In the genomic region with DNA sequence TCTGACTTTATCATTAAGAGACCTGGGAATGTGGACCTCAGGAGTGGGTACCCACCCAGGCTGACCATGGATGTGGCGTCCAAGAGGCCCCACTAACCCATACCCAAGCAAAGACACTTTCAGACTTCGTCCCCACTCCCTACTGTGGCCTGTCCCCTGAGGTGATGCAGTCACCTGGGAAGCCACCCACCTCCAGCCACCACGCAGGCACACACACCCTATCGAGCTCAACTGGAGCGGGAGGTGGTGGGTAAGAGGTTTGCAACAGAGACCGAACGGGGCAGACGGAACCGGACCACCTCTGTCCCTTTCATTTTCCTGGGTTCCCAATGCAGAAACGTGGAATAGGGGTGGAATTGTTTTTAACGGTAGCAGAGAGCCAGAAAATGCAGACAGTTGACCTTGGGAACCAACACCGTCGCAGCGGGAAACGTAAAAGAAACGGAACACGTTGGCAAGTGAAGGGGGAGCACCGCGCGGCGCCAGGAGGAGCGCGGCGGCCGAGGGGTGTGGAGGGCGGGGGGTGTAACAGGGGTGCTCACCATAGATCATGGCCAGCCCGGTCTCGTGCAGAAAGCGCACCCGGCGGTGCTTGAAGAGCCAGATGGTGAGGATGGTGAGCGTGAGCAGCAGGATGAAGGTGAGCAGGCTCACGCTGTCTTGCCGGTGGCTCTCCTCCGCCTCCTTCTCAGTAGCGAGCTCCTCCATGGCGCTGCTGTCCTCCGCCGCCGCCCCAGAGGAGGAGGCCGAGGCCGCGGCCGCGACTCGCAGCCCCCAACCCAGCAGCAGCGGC, we compare ENCODE assay signal across 8 cellular contexts. TPM values are rescaled to one million over a fixed set of nuclear protein-coding genes. Genes with fewer than 3 reads are reported as not detected.
DNase-seq lines count a peak whose midpoint lies in the region; ATAC-seq, FAIRE-seq and TF ChIP-seq lines count a peak whose summit lies in the region.

No MANE protein-coding gene starts in this region.

- intact Hi-C loops in lower lobe of right lung (cut with DNase I): no loop called here

- no peak for TF ChIP-seq EP300 in SK-N-SH (IDR thresholded peaks at IDR 0.05; ENCODE audit: borderline replicate concordance in 1 of 2, low read depth in 1 of 2, low read length in 1 of 2)

- ATAC-seq in HG03045 (IDR thresholded peaks at IDR 0.05; ENCODE audit: unreplicated experiment) (peak; percentile 18), lower lobe of right lung (peak; percentile 16 to 33)
- ATAC-seq in stimulated activated naive CD8-positive, alpha-beta T cell treated with anti-CD3 and anti-CD28 coated beads, Interleukin-15, Interleukin-2, amounts not matched to agents 100 U/mL and 50 U/mL, for 24 hours: peak; percentile 19

- 22% methylated on average over 31 of the region's 47 CpGs for WGBS in SK-N-SH (ENCODE audit: low lambda C conversion rate)

- H3K9me2 ChIP-seq in SK-N-SH: no peaks in the 10 kb centered on the region

- H3K9me3 ChIP-seq in SK-N-SH: peaks cover 6% of the 10 kb centered on the region; the same call in 1 of the 2 replicates
- no peaks in the 10 kb centered on the region for H3K9me3 ChIP-seq in lower lobe of right lung

- DNase-seq in NCI-H510A treated with DMSO at 0.1 percent for 48 hours (lab: John Stamatoyannopoulos, UW) (peak; percentile 7), NCI-H510A (lab: John Stamatoyannopoulos, UW) (no peak), SK-N-SH (peak; percentile 5), bronchial epithelial cell (ENCODE audit: low read depth) (no peak), lower lobe of right lung (no peak), D341Med (ENCODE audit: low spot score) (no peak)
- peak; percentile 41 for DNase-seq in stimulated activated naive CD8-positive, alpha-beta T cell treated with anti-CD3 and anti-CD28 coated beads, Interleukin-15, Interleukin-2, amounts not matched to agents 100 U/mL and 50 U/mL, for 24 hours

- H3K4me2 ChIP-seq in SK-N-SH: peak overlapping the region; percentile 78

- CTCF ChIA-PET in SK-N-SH (lab: Yijun Ruan, JAX): interaction anchor here (0.6 to 4.0 kb wide), 12 partner anchors 9 to 335 kb away, joined by 3 to 26 read pairs (median 4); no protein-coding TSS in a partner anchor

- FAIRE-seq in bronchial epithelial cell (lab: Jason Lieb, UNC): no peak

- TF ChIP-seq CTCF in SK-N-SH (IDR thresholded peaks at IDR 0.05): no peak
- no peak for TF ChIP-seq CTCF in bronchial epithelial cell (IDR thresholded peaks at IDR 0.05; ENCODE audit: insufficient read depth, low read length, severe bottlenecking)
- TF ChIP-seq CTCF in lower lobe of right lung (IDR thresholded peaks at IDR 0.05): no peak

- TF ChIP-seq RAD21 in SK-N-SH (IDR thresholded peaks at IDR 0.05; ENCODE audit: low read length): no peak

- H3K4me3 ChIP-seq in SK-N-SH (ENCODE audit: low read depth in 2 of 2, low read length in 1 of 2): peak overlapping the region; percentile 60 to 64
- peak overlapping the region; percentile 59 for H3K4me3 ChIP-seq in bronchial epithelial cell (ENCODE audit: low read depth, low read length)
- H3K4me3 ChIP-seq in lower lobe of right lung: peak overlapping the region; percentile 53

- H3K27me3 ChIP-seq in SK-N-SH (ENCODE audit: insufficient read depth) (peaks cover 17% of the 10 kb centered on the region; the same call in 1 of the 2 replicates), bronchial epithelial cell (ENCODE audit: control insufficient read depth, insufficient read depth, low read length) (no peaks in the 10 kb centered on the region), lower lobe of right lung (ENCODE audit: low read depth) (no peaks in the 10 kb centered on the region)

- H3K4me1 ChIP-seq in SK-N-SH (ENCODE audit: control insufficient read depth in 1 of 2, insufficient read depth in 2 of 2, low read depth in 1 of 2, low read length in 1 of 2): peaks cover 6 to 9% of the 10 kb centered on the region in 2 experiments; a peak in 2 of 4 replicates
- no peaks in the 10 kb centered on the region for H3K4me1 ChIP-seq in lower lobe of right lung

- H3K79me2 ChIP-seq in SK-N-SH (ENCODE audit: insufficient read depth): 0 out of 2 replicates have a peak, but pooled peaks cover 12% of the 10 kb centered on the region

- H4K20me1 ChIP-seq in SK-N-SH (ENCODE audit: insufficient read depth): 0 out of 2 replicates have a peak, but pooled peaks cover 3% of the 10 kb centered on the region

- H3F3A ChIP-seq in SK-N-SH (replicated peaks; ENCODE audit: insufficient read depth): no peaks in the 10 kb centered on the region

- POLR2A ChIA-PET in SK-N-SH (lab: Yijun Ruan, JAX): no interaction called here

- peak overlapping the region; percentile 54 for H3K9ac ChIP-seq in SK-N-SH

- H3K27ac ChIP-seq in SK-N-SH (ENCODE audit: low read depth in 2 of 2, low read length in 1 of 2) (no peak overlapping the region; a peak in 1 of 4 replicates), lower lobe of right lung (no peak overlapping the region)

- H3K36me3 ChIP-seq in SK-N-SH (replicated peaks in 1 of 2; ENCODE audit: control insufficient read depth in 1 of 2, insufficient read depth in 2 of 2, low read length in 1 of 2) (no peaks in the 10 kb centered on the region), bronchial epithelial cell (ENCODE audit: control insufficient read depth, insufficient read depth, low read length) (no peaks in the 10 kb centered on the region), lower lobe of right lung (no peaks in the 10 kb centered on the region)

- H2AFZ ChIP-seq in SK-N-SH (ENCODE audit: low read depth): peak overlapping the region; percentile 36; the same call in 1 of the 2 replicates

TF ChIP-seq in SK-N-SH, 30 proteins besides CTCF, POLR2A, EP300 and RAD21:
- 0 out of 2 replicates have a peak, but pooled peaks have one; percentile 7 for TF ChIP-seq MXI1 (IDR thresholded peaks at IDR 0.05; ENCODE audit: low read depth, low read length)
- no peak for TF ChIP-seq SMC3 (IDR thresholded peaks at IDR 0.05; ENCODE audit: low read depth, low read length)

RNA-seq across cellular contexts. Expression of gene SLC9A7, which starts 0.6 kb away (rescaled TPM):
- polyA plus RNA-seq in SK-N-SH (2012; rRNA removed): 10.3 and 10.5 TPM in 2 replicates
- 6.4 and 8.5 TPM in 2 replicates for polyA plus RNA-seq in SK-N-SH (2012; cell fraction: cytosol; rRNA removed)
- 15.2 and 17.4 TPM in 2 replicates for polyA plus RNA-seq in SK-N-SH (2012; cell fraction: nucleus; rRNA removed)
- total RNA-seq in bronchial epithelial cell: 8.2 and 15.0 TPM in 2 replicates
- total RNA-seq in lower lobe of right lung: 7.9 TPM

Comparison
In these comparisons a context has a peak if more than half of its experiments do, and no peak if none do; other contexts are left out.
1. DNase-seq: peak in NCI-H510A treated with DMSO at 0.1 percent for 48 hours (single experiment), SK-N-SH (single experiment) and stimulated activated naive CD8-positive, alpha-beta T cell treated with anti-CD3 and anti-CD28 coated beads, Interleukin-15, Interleukin-2, amounts not matched to agents 100 U/mL and 50 U/mL, for 24 hours (single experiment); none in NCI-H510A (single experiment), bronchial epithelial cell (single experiment), lower lobe of right lung (single experiment) and D341Med (single experiment).
2. Peak in every context shown above with its lines, with median percentiles within 50 percentile points of each other: ATAC-seq and H3K4me3 ChIP-seq.